In the genomic region with DNA sequence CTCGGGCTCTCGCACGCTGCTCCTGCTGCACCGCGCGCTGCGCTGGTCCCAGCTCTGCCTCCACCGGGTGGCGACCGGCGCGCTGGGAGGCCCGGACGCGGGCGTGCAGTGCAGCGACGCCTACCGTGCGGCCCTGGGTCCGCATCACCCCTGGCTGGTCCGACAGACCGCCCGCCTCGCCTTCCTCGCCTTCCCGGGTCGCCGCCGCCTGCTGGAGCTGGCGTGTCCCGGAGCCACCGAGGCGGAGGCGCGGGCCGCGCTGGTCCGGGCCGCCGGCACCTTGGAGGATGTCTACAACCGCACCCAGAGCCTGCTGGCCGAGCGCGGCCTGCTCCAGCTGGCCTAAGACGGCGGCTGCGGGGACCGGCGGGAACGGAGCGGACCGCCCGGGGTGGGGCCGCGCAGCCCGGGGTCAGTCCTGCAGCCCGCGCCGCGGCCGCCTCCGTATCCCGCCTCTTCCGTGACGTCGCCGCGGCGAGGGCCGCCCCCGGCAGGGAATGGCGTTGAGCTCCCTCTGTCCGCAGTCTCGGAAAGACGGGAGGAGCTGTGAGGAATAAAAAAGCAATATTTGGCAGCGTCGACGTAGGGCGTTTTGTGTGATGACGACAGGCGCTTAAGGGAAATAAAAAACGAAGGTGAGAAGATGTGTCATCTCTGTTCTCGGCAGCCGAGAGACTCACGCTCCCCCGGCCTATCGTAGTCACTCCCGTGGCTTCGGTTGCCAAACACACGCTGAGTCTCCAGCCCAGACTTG, we compare ENCODE assay signal across 1 cellular context.
TF ChIP-seq lines count a peak whose summit lies in the region.

No MANE protein-coding gene starts in this region.

TF ChIP-seq in HepG2, 621 proteins besides CTCF, POLR2A, EP300 and RAD21 (continued from another document and continues in another):
- TF ChIP-seq, protein P1, sequence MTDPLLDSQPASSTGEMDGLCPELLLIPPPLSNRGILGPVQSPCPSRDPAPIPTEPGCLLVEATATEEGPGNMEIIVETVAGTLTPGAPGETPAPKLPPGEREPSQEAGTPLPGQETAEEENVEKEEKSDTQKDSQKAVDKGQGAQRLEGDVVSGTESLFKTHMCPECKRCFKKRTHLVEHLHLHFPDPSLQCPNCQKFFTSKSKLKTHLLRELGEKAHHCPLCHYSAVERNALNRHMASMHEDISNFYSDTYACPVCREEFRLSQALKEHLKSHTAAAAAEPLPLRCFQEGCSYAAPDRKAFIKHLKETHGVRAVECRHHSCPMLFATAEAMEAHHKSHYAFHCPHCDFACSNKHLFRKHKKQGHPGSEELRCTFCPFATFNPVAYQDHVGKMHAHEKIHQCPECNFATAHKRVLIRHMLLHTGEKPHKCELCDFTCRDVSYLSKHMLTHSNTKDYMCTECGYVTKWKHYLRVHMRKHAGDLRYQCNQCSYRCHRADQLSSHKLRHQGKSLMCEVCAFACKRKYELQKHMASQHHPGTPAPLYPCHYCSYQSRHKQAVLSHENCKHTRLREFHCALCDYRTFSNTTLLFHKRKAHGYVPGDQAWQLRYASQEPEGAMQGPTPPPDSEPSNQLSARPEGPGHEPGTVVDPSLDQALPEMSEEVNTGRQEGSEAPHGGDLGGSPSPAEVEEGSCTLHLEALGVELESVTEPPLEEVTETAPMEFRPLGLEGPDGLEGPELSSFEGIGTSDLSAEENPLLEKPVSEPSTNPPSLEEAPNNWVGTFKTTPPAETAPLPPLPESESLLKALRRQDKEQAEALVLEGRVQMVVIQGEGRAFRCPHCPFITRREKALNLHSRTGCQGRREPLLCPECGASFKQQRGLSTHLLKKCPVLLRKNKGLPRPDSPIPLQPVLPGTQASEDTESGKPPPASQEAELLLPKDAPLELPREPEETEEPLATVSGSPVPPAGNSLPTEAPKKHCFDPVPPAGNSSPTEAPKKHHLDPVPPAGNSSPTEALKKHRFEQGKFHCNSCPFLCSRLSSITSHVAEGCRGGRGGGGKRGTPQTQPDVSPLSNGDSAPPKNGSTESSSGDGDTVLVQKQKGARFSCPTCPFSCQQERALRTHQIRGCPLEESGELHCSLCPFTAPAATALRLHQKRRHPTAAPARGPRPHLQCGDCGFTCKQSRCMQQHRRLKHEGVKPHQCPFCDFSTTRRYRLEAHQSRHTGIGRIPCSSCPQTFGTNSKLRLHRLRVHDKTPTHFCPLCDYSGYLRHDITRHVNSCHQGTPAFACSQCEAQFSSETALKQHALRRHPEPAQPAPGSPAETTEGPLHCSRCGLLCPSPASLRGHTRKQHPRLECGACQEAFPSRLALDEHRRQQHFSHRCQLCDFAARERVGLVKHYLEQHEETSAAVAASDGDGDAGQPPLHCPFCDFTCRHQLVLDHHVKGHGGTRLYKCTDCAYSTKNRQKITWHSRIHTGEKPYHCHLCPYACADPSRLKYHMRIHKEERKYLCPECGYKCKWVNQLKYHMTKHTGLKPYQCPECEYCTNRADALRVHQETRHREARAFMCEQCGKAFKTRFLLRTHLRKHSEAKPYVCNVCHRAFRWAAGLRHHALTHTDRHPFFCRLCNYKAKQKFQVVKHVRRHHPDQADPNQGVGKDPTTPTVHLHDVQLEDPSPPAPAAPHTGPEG (CRISPR knock-in tag; IDR thresholded peaks at IDR 0.05), result peak; percentile 87
- 0 out of 2 replicates have a peak, but pooled peaks have one; percentile 71 for TF ChIP-seq TOPORS (CRISPR knock-in tag; IDR thresholded peaks at IDR 0.05)
- TF ChIP-seq ZNF549 (CRISPR knock-in tag; IDR thresholded peaks at IDR 0.05), result 0 out of 2 replicates have a peak, but pooled peaks have one; percentile 45
- TF ChIP-seq, protein P2, sequence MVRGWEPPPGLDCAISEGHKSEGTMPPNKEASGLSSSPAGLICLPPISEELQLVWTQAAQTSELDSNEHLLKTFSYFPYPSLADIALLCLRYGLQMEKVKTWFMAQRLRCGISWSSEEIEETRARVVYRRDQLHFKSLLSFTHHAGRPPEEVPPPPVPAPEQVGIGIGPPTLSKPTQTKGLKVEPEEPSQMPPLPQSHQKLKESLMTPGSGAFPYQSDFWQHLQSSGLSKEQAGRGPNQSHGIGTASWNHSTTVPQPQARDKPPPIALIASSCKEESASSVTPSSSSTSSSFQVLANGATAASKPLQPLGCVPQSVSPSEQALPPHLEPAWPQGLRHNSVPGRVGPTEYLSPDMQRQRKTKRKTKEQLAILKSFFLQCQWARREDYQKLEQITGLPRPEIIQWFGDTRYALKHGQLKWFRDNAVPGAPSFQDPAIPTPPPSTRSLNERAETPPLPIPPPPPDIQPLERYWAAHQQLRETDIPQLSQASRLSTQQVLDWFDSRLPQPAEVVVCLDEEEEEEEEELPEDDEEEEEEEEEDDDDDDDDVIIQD (CRISPR knock-in tag; IDR thresholded peaks at IDR 0.05; ENCODE audit: low read depth), result no peak
- TF ChIP-seq AGO2 (optimal IDR thresholded peaks at IDR 0.05; ENCODE audit: low read depth, low read length), result peak; percentile 79
- TF ChIP-seq, protein P3, sequence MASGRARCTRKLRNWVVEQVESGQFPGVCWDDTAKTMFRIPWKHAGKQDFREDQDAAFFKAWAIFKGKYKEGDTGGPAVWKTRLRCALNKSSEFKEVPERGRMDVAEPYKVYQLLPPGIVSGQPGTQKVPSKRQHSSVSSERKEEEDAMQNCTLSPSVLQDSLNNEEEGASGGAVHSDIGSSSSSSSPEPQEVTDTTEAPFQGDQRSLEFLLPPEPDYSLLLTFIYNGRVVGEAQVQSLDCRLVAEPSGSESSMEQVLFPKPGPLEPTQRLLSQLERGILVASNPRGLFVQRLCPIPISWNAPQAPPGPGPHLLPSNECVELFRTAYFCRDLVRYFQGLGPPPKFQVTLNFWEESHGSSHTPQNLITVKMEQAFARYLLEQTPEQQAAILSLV (CRISPR knock-in tag; IDR thresholded peaks at IDR 0.05; ENCODE audit: borderline replicate concordance), result peak; percentile 43; the same call in 1 of the 2 replicates
- TF ChIP-seq, protein P4, sequence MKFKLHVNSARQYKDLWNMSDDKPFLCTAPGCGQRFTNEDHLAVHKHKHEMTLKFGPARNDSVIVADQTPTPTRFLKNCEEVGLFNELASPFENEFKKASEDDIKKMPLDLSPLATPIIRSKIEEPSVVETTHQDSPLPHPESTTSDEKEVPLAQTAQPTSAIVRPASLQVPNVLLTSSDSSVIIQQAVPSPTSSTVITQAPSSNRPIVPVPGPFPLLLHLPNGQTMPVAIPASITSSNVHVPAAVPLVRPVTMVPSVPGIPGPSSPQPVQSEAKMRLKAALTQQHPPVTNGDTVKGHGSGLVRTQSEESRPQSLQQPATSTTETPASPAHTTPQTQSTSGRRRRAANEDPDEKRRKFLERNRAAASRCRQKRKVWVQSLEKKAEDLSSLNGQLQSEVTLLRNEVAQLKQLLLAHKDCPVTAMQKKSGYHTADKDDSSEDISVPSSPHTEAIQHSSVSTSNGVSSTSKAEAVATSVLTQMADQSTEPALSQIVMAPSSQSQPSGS (CRISPR knock-in tag; IDR thresholded peaks at IDR 0.05), result 0 out of 2 replicates have a peak, but pooled peaks have one; percentile 43
- peak; percentile 19; the same call in 1 of the 2 replicates for TF ChIP-seq ZNF547 (CRISPR knock-in tag; IDR thresholded peaks at IDR 0.05)
- no peak for TF ChIP-seq FOXK1 (CRISPR knock-in tag; IDR thresholded peaks at IDR 0.05; ENCODE audit: borderline replicate concordance, low read depth)
- peak; percentile 57; the same call in 1 of the 2 replicates for TF ChIP-seq BRCA1 (CRISPR knock-in tag; IDR thresholded peaks at IDR 0.05)
- TF ChIP-seq KLF12 (CRISPR knock-in tag; IDR thresholded peaks at IDR 0.05; ENCODE audit: borderline replicate concordance), result 0 out of 2 replicates have a peak, but pooled peaks have one; percentile 59
- TF ChIP-seq, protein P5, sequence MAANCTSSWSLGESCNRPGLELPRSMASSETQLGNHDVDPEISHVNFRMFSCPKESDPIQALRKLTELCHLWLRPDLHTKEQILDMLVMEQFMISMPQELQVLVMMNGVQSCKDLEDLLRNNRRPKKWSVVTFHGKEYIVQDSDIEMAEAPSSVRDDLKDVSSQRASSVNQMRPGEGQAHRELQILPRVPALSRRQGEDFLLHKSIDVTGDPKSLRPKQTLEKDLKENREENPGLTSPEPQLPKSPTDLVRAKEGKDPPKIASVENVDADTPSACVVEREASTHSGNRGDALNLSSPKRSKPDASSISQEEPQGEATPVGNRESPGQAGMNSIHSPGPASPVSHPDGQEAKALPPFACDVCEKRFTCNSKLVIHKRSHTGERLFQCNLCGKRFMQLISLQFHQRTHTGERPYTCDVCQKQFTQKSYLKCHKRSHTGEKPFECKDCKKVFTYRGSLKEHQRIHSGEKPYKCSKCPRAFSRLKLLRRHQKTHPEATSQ (CRISPR knock-in tag; IDR thresholded peaks at IDR 0.05; ENCODE audit: borderline replicate concordance), result peak; percentile 47; the same call in 1 of the 2 replicates
- TF ChIP-seq, protein P6, sequence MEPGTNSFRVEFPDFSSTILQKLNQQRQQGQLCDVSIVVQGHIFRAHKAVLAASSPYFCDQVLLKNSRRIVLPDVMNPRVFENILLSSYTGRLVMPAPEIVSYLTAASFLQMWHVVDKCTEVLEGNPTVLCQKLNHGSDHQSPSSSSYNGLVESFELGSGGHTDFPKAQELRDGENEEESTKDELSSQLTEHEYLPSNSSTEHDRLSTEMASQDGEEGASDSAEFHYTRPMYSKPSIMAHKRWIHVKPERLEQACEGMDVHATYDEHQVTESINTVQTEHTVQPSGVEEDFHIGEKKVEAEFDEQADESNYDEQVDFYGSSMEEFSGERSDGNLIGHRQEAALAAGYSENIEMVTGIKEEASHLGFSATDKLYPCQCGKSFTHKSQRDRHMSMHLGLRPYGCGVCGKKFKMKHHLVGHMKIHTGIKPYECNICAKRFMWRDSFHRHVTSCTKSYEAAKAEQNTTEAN (CRISPR knock-in tag; conservative IDR thresholded peaks at IDR 0.05), result peak; percentile 48; the same call in 1 of the 2 replicates
- TF ChIP-seq, protein P7, sequence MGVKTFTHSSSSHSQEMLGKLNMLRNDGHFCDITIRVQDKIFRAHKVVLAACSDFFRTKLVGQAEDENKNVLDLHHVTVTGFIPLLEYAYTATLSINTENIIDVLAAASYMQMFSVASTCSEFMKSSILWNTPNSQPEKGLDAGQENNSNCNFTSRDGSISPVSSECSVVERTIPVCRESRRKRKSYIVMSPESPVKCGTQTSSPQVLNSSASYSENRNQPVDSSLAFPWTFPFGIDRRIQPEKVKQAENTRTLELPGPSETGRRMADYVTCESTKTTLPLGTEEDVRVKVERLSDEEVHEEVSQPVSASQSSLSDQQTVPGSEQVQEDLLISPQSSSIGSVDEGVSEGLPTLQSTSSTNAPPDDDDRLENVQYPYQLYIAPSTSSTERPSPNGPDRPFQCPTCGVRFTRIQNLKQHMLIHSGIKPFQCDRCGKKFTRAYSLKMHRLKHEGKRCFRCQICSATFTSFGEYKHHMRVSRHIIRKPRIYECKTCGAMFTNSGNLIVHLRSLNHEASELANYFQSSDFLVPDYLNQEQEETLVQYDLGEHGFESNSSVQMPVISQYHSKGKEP (CRISPR knock-in tag; IDR thresholded peaks at IDR 0.05), result peak; percentile 42; the same call in 1 of the 2 replicates
- TF ChIP-seq ZNF879 (CRISPR knock-in tag; IDR thresholded peaks at IDR 0.05), result 0 out of 2 replicates have a peak, but pooled peaks have one; percentile 62
- peak; percentile 16; the same call in 1 of the 2 replicates for TF ChIP-seq MED13 (CRISPR knock-in tag; IDR thresholded peaks at IDR 0.05)
- TF ChIP-seq RELA (CRISPR knock-in tag; IDR thresholded peaks at IDR 0.05), result no peak
- peak; percentile 73 for TF ChIP-seq SKI (IDR thresholded peaks at IDR 0.05; ENCODE audit: partially characterized antibody)
- no peak for TF ChIP-seq ZNF577 (CRISPR knock-in tag; IDR thresholded peaks at IDR 0.05; ENCODE audit: borderline replicate concordance, low read depth)
- peak; percentile 94; the same call in 1 of the 2 replicates for TF ChIP-seq HOXA9 (CRISPR knock-in tag; IDR thresholded peaks at IDR 0.05; ENCODE audit: borderline replicate concordance)
- TF ChIP-seq, protein P8, sequence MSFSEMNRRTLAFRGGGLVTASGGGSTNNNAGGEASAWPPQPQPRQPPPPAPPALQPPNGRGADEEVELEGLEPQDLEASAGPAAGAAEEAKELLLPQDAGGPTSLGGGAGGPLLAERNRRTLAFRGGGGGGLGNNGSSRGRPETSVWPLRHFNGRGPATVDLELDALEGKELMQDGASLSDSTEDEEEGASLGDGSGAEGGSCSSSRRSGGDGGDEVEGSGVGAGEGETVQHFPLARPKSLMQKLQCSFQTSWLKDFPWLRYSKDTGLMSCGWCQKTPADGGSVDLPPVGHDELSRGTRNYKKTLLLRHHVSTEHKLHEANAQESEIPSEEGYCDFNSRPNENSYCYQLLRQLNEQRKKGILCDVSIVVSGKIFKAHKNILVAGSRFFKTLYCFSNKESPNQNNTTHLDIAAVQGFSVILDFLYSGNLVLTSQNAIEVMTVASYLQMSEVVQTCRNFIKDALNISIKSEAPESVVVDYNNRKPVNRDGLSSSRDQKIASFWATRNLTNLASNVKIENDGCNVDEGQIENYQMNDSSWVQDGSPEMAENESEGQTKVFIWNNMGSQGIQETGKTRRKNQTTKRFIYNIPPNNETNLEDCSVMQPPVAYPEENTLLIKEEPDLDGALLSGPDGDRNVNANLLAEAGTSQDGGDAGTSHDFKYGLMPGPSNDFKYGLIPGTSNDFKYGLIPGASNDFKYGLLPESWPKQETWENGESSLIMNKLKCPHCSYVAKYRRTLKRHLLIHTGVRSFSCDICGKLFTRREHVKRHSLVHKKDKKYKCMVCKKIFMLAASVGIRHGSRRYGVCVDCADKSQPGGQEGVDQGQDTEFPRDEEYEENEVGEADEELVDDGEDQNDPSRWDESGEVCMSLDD (CRISPR knock-in tag; IDR thresholded peaks at IDR 0.05; ENCODE audit: borderline replicate concordance), result peak; percentile 76
- TF ChIP-seq ZEB1 (IDR thresholded peaks at IDR 0.05; ENCODE audit: insufficient replicate concordance, low read depth), result peak; percentile 16
- no peak for TF ChIP-seq SCMH1 (CRISPR knock-in tag; IDR thresholded peaks at IDR 0.05; ENCODE audit: borderline replicate concordance)
- no peak for TF ChIP-seq GTF3A (CRISPR knock-in tag; conservative IDR thresholded peaks at IDR 0.05)
- TF ChIP-seq, protein P9, sequence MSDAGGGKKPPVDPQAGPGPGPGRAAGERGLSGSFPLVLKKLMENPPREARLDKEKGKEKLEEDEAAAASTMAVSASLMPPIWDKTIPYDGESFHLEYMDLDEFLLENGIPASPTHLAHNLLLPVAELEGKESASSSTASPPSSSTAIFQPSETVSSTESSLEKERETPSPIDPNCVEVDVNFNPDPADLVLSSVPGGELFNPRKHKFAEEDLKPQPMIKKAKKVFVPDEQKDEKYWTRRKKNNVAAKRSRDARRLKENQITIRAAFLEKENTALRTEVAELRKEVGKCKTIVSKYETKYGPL (CRISPR knock-in tag; IDR thresholded peaks at IDR 0.05), result no peak
- TF ChIP-seq YEATS2 (CRISPR knock-in tag; IDR thresholded peaks at IDR 0.05; ENCODE audit: borderline replicate concordance), result no peak
- no peak for TF ChIP-seq ATRX (CRISPR knock-in tag; IDR thresholded peaks at IDR 0.05; ENCODE audit: borderline replicate concordance)
- TF ChIP-seq ZNF749 (CRISPR knock-in tag; IDR thresholded peaks at IDR 0.05; ENCODE audit: borderline replicate concordance), result 0 out of 2 replicates have a peak, but pooled peaks have one; percentile 64
- TF ChIP-seq ZFP36L2 (CRISPR knock-in tag; IDR thresholded peaks at IDR 0.05), result no peak
- TF ChIP-seq, protein P10, sequence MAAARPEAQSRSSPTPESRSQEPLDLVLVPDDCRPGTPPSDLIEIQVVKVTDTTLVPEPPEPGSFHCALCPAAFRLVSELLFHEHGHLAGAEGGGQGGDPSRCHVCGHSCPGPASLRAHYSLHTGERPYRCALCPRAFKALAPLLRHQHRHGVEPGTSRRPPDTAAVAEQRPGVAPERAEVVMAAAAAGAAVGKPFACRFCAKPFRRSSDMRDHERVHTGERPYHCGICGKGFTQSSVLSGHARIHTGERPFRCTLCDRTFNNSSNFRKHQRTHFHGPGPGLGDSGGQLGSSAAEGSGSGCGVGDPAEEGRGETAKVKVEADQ (CRISPR knock-in tag; IDR thresholded peaks at IDR 0.05; ENCODE audit: borderline replicate concordance), result no peak
- peak; percentile 76 for TF ChIP-seq SPEN (CRISPR knock-in tag; IDR thresholded peaks at IDR 0.05; ENCODE audit: low read depth)
- TF ChIP-seq, protein P11, sequence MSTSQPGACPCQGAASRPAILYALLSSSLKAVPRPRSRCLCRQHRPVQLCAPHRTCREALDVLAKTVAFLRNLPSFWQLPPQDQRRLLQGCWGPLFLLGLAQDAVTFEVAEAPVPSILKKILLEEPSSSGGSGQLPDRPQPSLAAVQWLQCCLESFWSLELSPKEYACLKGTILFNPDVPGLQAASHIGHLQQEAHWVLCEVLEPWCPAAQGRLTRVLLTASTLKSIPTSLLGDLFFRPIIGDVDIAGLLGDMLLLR (CRISPR knock-in tag; IDR thresholded peaks at IDR 0.05), result peak; percentile 38
